ENCODE assay signal across 18 cellular contexts in genomic region chr17:28904800-28905199, GRCh38. TPM values are rescaled to one million over a fixed set of nuclear protein-coding genes. Genes with fewer than 3 reads are reported as not detected.
DNase-seq lines count a peak whose midpoint lies in the region; ATAC-seq and TF ChIP-seq lines count a peak whose summit lies in the region.
"Had no signal": no experiment of that assay in that cellular context is flagged by ENCODE, and none has a peak within 500 bp of the region (broad histone marks: within the 10 kb centered on the region; RNA-seq: fewer than 3 reads in every experiment).

No MANE protein-coding gene starts in this region.

- peak overlapping the region in 1 of 8 donors; percentile 20 for H3K4me3 Mint-ChIP-seq in CD4-positive, alpha-beta memory T cell
- H3K4me3 Mint-ChIP-seq in T-helper 17 cell = no peak overlapping the region
- peak overlapping the region in 1 of 10 donors; percentile 28 for H3K4me3 Mint-ChIP-seq in naive thymus-derived CD8-positive, alpha-beta T cell
- H3K4me3 Mint-ChIP-seq: activated naive CD4-positive, alpha-beta T cell treated with anti-CD3 and anti-CD28 coated beads, Interleukin-2, amount 50 U/mL, for 24 hours; dendritic cell treated with granulocyte-macrophage colony-stimulating factor and Interleukin-4, amounts not matched to agents 40 ng/mL and 50 ng/mL, for 4 days had no signal

- no peak overlapping the region for H3K27ac ChIP-seq in CD4-positive, alpha-beta memory T cell (ENCODE audit: low read depth, low read length)
- H3K27ac ChIP-seq in ascending aorta = no peak overlapping the region
- H3K27ac ChIP-seq: brain microvascular endothelial cell, KMS-11, lower lobe of right lung, PC-9, prostate gland had no signal

- intact Hi-C loops in CD4-positive, alpha-beta memory T cell (cut with micrococcal nuclease) = no loop called here
- intact Hi-C loops in ascending aorta (cut with DNase I) = no loop called here

- H3K9me3 ChIP-seq in CD4-positive, alpha-beta memory T cell (ENCODE audit: control insufficient read depth in 1 of 2, low read length in 2 of 2) = no peaks in the 10 kb centered on the region
- H3K9me3 ChIP-seq in T-helper 17 cell (ENCODE audit: control insufficient read depth, low read length, poor library complexity, severe bottlenecking) (no peaks in the 10 kb centered on the region), ascending aorta (no peaks in the 10 kb centered on the region)
- H3K9me3 ChIP-seq: esophagus muscularis mucosa, HAP-1, lower lobe of right lung, prostate gland, SK-N-SH had no signal

- CTCF ChIA-PET in CD4-positive, alpha-beta memory T cell (lab: Charles Lee; ENCODE audit: partially characterized antibody) = interaction anchor here (1.1 to 4.6 kb wide), 10 partner anchors 11 to 177 kb away, joined by 3 to 48 read pairs (median 7); partner anchors contain the start of genes NEK8, PHF12 and TLCD1

- H3K36me3 Mint-ChIP-seq in CD4-positive, alpha-beta memory T cell = peaks cover 25 to 48% of the 10 kb centered on the region in 2 donors
- H3K36me3 Mint-ChIP-seq in T-helper 17 cell (ENCODE audit: low read depth) = peaks cover 5% of the 10 kb centered on the region
- peaks cover 0 to 43% (median 2%) of the 10 kb centered on the region in 3 donors for H3K36me3 Mint-ChIP-seq in naive thymus-derived CD8-positive, alpha-beta T cell

- H3K27me3 Mint-ChIP-seq in CD4-positive, alpha-beta memory T cell = no peaks in the 10 kb centered on the region
- H3K27me3 Mint-ChIP-seq in T-helper 17 cell = no peaks in the 10 kb centered on the region
- H3K27me3 Mint-ChIP-seq in naive thymus-derived CD8-positive, alpha-beta T cell = no peaks in the 10 kb centered on the region
- H3K27me3 Mint-ChIP-seq: activated naive CD4-positive, alpha-beta T cell treated with anti-CD3 and anti-CD28 coated beads, Interleukin-2, amount 50 U/mL, for 24 hours had no signal

- peaks cover 26% of the 10 kb centered on the region for H3K4me1 ChIP-seq in CD4-positive, alpha-beta memory T cell (ENCODE audit: insufficient read depth, low read length)
- H3K4me1 ChIP-seq in ascending aorta = peaks cover 3 to 17% of the 10 kb centered on the region in 2 donors

- no peak for ATAC-seq in T-helper 17 cell
- no peak for ATAC-seq in naive thymus-derived CD8-positive, alpha-beta T cell
- ATAC-seq: lower lobe of right lung had no signal

- no peak for DNase-seq in CD4-positive, alpha-beta memory T cell
- no peak for DNase-seq in T-helper 17 cell
- no peak for DNase-seq in naive thymus-derived CD8-positive, alpha-beta T cell
- DNase-seq in NCI-H446 treated with DMSO at 0.1 percent for 48 hours (lab: John Stamatoyannopoulos, UW) = no peak
- DNase-seq in SIG-M5 treated with dmso at 0.1 percent for 504 hours (lab: John Stamatoyannopoulos, UW; ENCODE audit: unreplicated experiment) = no peak
- no peak for DNase-seq in ascending aorta (ENCODE audit: low spot score in 2 of 2)
- DNase-seq: brain microvascular endothelial cell, Calu3, lower lobe of right lung, NCI-H1092 treated with DMSO at 0.1 percent for 48 hours, PC-9, SK-N-SH had no signal

- no peaks in the 10 kb centered on the region for H3K27me3 ChIP-seq in CD4-positive, alpha-beta memory T cell (ENCODE audit: insufficient read depth, low read length)
- H3K27me3 ChIP-seq in ascending aorta = no peaks in the 10 kb centered on the region
- H3K27me3 ChIP-seq: brain microvascular endothelial cell had no signal

- no peaks in the 10 kb centered on the region for H3K9me3 Mint-ChIP-seq in CD4-positive, alpha-beta memory T cell
- H3K9me3 Mint-ChIP-seq in naive thymus-derived CD8-positive, alpha-beta T cell = no peaks in the 10 kb centered on the region
- H3K9me3 Mint-ChIP-seq: activated naive CD4-positive, alpha-beta T cell treated with anti-CD3 and anti-CD28 coated beads, Interleukin-2, amount 50 U/mL, for 24 hours; dendritic cell treated with granulocyte-macrophage colony-stimulating factor and Interleukin-4, amounts not matched to agents 40 ng/mL and 50 ng/mL, for 4 days had no signal

- H3K27ac Mint-ChIP-seq in CD4-positive, alpha-beta memory T cell = peak overlapping the region in 6 of 7 donors; percentile 32 to 92 (median 74)
- peak overlapping the region; percentile 54 for H3K27ac Mint-ChIP-seq in T-helper 17 cell
- peak overlapping the region in 8 of 10 donors; percentile 6 to 90 (median 72) for H3K27ac Mint-ChIP-seq in naive thymus-derived CD8-positive, alpha-beta T cell
- H3K27ac Mint-ChIP-seq: activated naive CD4-positive, alpha-beta T cell treated with anti-CD3 and anti-CD28 coated beads, Interleukin-2, amount 50 U/mL, for 24 hours; dendritic cell treated with granulocyte-macrophage colony-stimulating factor and Interleukin-4, amounts not matched to agents 40 ng/mL and 50 ng/mL, for 4 days had no signal

- H3K36me3 ChIP-seq in CD4-positive, alpha-beta memory T cell (ENCODE audit: insufficient read depth, low read length) = peaks cover 37% of the 10 kb centered on the region
- H3K36me3 ChIP-seq in ascending aorta = peaks cover 32 to 37% of the 10 kb centered on the region in 2 donors

- POLR2A ChIA-PET in CD4-positive, alpha-beta memory T cell (lab: Charles Lee; ENCODE audit: partially characterized antibody) = interaction anchor here (1.0 to 9.9 kb wide), 3 partner anchors 8 to 178 kb away, joined by 3 to 193 read pairs (median 26); partner anchors contain the start of genes NEK8, PHF12 and TLCD1
- POLR2A ChIA-PET in naive thymus-derived CD8-positive, alpha-beta T cell (lab: Charles Lee) = interaction anchor here (0.6 kb wide), 1 partner anchor 62 kb away, joined by 4 read pairs; no protein-coding TSS in a partner anchor

- no peak for TF ChIP-seq CTCF in ascending aorta (IDR thresholded peaks at IDR 0.05)

- no peak overlapping the region for H3K4me3 ChIP-seq in CD4-positive, alpha-beta memory T cell (ENCODE audit: low read length in 2 of 2)
- no peak overlapping the region for H3K4me3 ChIP-seq in ascending aorta
- H3K4me3 ChIP-seq: esophagus muscularis mucosa, HAP-1, lower lobe of right lung, PC-9, prostate gland had no signal

- H3K4me1 Mint-ChIP-seq in CD4-positive, alpha-beta memory T cell = peaks cover 22 to 33% (median 28%) of the 10 kb centered on the region in 4 donors
- H3K4me1 Mint-ChIP-seq in T-helper 17 cell = peaks cover 25% of the 10 kb centered on the region
- H3K4me1 Mint-ChIP-seq in naive thymus-derived CD8-positive, alpha-beta T cell = peaks cover 17 to 27% (median 26%) of the 10 kb centered on the region in 4 donors

RNA-seq across cellular contexts. Expression of gene DHRS13, which starts 1.9 kb away (rescaled TPM):
- total RNA-seq in CD4-positive, alpha-beta memory T cell = 10 to 100 TPM; 44.6 to 49.6 TPM
- polyA plus RNA-seq in CD4-positive, alpha-beta memory T cell = 10 to 100 TPM; 15.1 to 19.6 TPM
- total RNA-seq in T-helper 17 cell (10 to 100 TPM; 21.0 TPM), ascending aorta (16.5 TPM)
- total RNA-seq in naive thymus-derived CD8-positive, alpha-beta T cell = 10 to 100 TPM; 46.1 to 47.3 TPM
- polyA plus RNA-seq in naive thymus-derived CD8-positive, alpha-beta T cell = 10 to 100 TPM; 17.1 to 22.8 (median 19.4) TPM

RNA-seq across cellular contexts. Expression of gene FLOT2, which starts 7.3 kb away (rescaled TPM):
- 100 to 1,000 TPM; 216 to 224 TPM for total RNA-seq in CD4-positive, alpha-beta memory T cell
- 100 to 1,000 TPM; 284 to 288 TPM for polyA plus RNA-seq in CD4-positive, alpha-beta memory T cell
- total RNA-seq in T-helper 17 cell = 100 to 1,000 TPM; 132 to 147 TPM
- total RNA-seq in naive thymus-derived CD8-positive, alpha-beta T cell = 100 to 1,000 TPM; 206 to 213 TPM
- polyA plus RNA-seq in naive thymus-derived CD8-positive, alpha-beta T cell = 100 to 1,000 TPM; 230 to 253 (median 237) TPM
- total RNA-seq in ascending aorta = 72.4 TPM

RNA-seq across cellular contexts. Expression of gene PHF12, which starts 46.5 kb away (rescaled TPM):
- 100 to 1,000 TPM; 125 to 135 TPM for total RNA-seq in CD4-positive, alpha-beta memory T cell
- polyA plus RNA-seq in CD4-positive, alpha-beta memory T cell = 10 to 100 TPM in 1 of 2 donors, 1 to 10 TPM in 1; 5.0 to 12.7 TPM
- total RNA-seq in T-helper 17 cell (100 to 1,000 TPM; 164 to 174 TPM), ascending aorta (35.0 TPM)
- 100 to 1,000 TPM; 117 to 124 TPM for total RNA-seq in naive thymus-derived CD8-positive, alpha-beta T cell
- 10 to 100 TPM in 1 of 3 donors, 1 to 10 TPM in 2; 5.2 to 12.0 (median 6.2) TPM for polyA plus RNA-seq in naive thymus-derived CD8-positive, alpha-beta T cell

RNA-seq across cellular contexts. Expression of gene ERAL1, which starts 50.0 kb away (rescaled TPM):
- 10 to 100 TPM; 23.5 to 24.3 TPM for total RNA-seq in CD4-positive, alpha-beta memory T cell
- polyA plus RNA-seq in CD4-positive, alpha-beta memory T cell = 10 to 100 TPM; 41.1 to 41.7 TPM
- 10 to 100 TPM; 19.0 to 20.5 TPM for total RNA-seq in T-helper 17 cell
- total RNA-seq in naive thymus-derived CD8-positive, alpha-beta T cell = 10 to 100 TPM; 25.3 to 25.8 TPM
- polyA plus RNA-seq in naive thymus-derived CD8-positive, alpha-beta T cell = 10 to 100 TPM; 32.7 to 54.9 (median 38.0) TPM
- 5.7 TPM for total RNA-seq in ascending aorta
